ENCODE assay signal across 16 cellular contexts in genomic region chr10:84605802-84606201, GRCh38.
DNase-seq lines count a peak whose midpoint lies in the region; TF ChIP-seq lines count a peak whose summit lies in the region.
"Had no signal": no experiment of that assay in that cellular context is flagged by ENCODE, and none has a peak within 500 bp of the region (broad histone marks: within the 10 kb centered on the region; RNA-seq: fewer than 3 reads in every experiment).

No MANE protein-coding gene starts in this region.

- no peak overlapping the region for H3K23ac ChIP-seq in mesendoderm (ENCODE audit: low read length)

- no TSS peak for BruUV-seq in mammary epithelial cell (replicated peaks; lab: Mats Ljungman, UMichigan)

- peak overlapping the region; percentile 8 for H3K18ac ChIP-seq in mesendoderm (ENCODE audit: low read length)

- H3K4me1 ChIP-seq in KMS-11 (ENCODE audit: low read depth, poor library complexity, severe bottlenecking) (peaks cover 60% of the 10 kb centered on the region), mammary epithelial cell (ENCODE audit: insufficient read depth, low read length) (no peaks in the 10 kb centered on the region), mesendoderm (ENCODE audit: control insufficient read depth, low read depth, low read length) (peaks cover 2% of the 10 kb centered on the region)

- no peak overlapping the region for H4K8ac ChIP-seq in mesendoderm (ENCODE audit: low read depth, low read length)

- H3K4me3 ChIP-seq in KMS-11 (IDR thresholded peaks at IDR 0.05; ENCODE audit: insufficient read depth, low read depth, low read length) = no peak overlapping the region
- no peak overlapping the region for H3K4me3 ChIP-seq in mammary epithelial cell (replicated peaks in 1 of 3; ENCODE audit: insufficient read depth in 1 of 3, low read depth in 2 of 3, low read length in 3 of 3)
- no peak overlapping the region for H3K4me3 ChIP-seq in mesendoderm (ENCODE audit: low read length)

- no peak; the same call in 1 of the 2 replicates for TF ChIP-seq CTCF in KMS-11 (conservative IDR thresholded peaks at IDR 0.05; ENCODE audit: low read depth, low read length)
- TF ChIP-seq CTCF in mammary epithelial cell (conservative IDR thresholded peaks at IDR 0.05 in 1 of 2, IDR thresholded peaks at IDR 0.05 in 1 of 2; ENCODE audit: extremely low read depth in 1 of 2, insufficient read depth in 1 of 2, low read depth in 1 of 2, low read length in 2 of 2) = no peak

- 62% methylated on average over 6 of the region's 6 CpGs for WGBS in mammary epithelial cell (ENCODE audit: low coverage, missing lambda C conversion rate)
- WGBS in mesendoderm (ENCODE audit: extremely low coverage, insufficient coverage, low lambda C conversion rate) = no CpG with 5 or more reads among the region's 6 CpGs

- H3K79me1 ChIP-seq in mesendoderm (ENCODE audit: low read length) = no peaks in the 10 kb centered on the region

- no peak overlapping the region for H2BK15ac ChIP-seq in mesendoderm (replicated peaks; ENCODE audit: low read depth)

- no peaks in the 10 kb centered on the region for H3K9me3 ChIP-seq in mammary epithelial cell (replicated peaks; ENCODE audit: insufficient read depth, low read length)

- DNase-seq in ELR (ENCODE audit: low read depth) (peak; percentile 18), mammary epithelial cell (peak; percentile 33), mesendoderm (peak; percentile 56), NCI-H82 treated with DMSO at 0.1 percent for 48 hours (lab: John Stamatoyannopoulos, UW; ENCODE audit: unreplicated experiment) (no peak), NCI-H1930 (lab: John Stamatoyannopoulos, UW) (no peak)
- DNase-seq in activated CD8-positive, alpha-beta memory T cell treated with anti-CD3 and anti-CD28 coated beads, Interleukin-2, amount 50 U/mL, for 48 hours = no peak
- DNase-seq: AML-193, COR-L47, Kasumi-1, MV-4-11, NCI-H1417 treated with DMSO at 0.1 percent for 48 hours, NCI-H2029 treated with DMSO at 0.1 percent for 48 hours, NCI-H2171 treated with DMSO at 0.1 percent for 48 hours, NCI-H774, PC-3 had no signal

- H3K27ac ChIP-seq in KMS-11 (no peak overlapping the region), mammary epithelial cell (ENCODE audit: insufficient read depth, low read depth, low read length) (no peak overlapping the region), mesendoderm (ENCODE audit: low read depth, low read length) (no peak overlapping the region)

- in situ Hi-C loops in mammary epithelial cell (cut with MboI; ENCODE audit: low sequenced_read_pairs in 2 of 2) = no loop called here

- H3K9ac ChIP-seq in KMS-11 = no peak overlapping the region
- H3K9ac ChIP-seq in mammary epithelial cell (ENCODE audit: insufficient read depth, low read length) = no peak overlapping the region
- no peak overlapping the region for H3K9ac ChIP-seq in mesendoderm (ENCODE audit: low read length)

- H4K20me1 ChIP-seq in KMS-11 (ENCODE audit: insufficient read depth) (no peaks in the 10 kb centered on the region), mammary epithelial cell (ENCODE audit: insufficient read depth, low read length) (no peaks in the 10 kb centered on the region)

- H3K56ac ChIP-seq in mesendoderm (ENCODE audit: low read length) = no peak overlapping the region

- no peak overlapping the region for H3K4me2 ChIP-seq in KMS-11
- H3K4me2 ChIP-seq in mammary epithelial cell (ENCODE audit: insufficient read depth, low read depth, low read length) = no peak overlapping the region
- H3K4me2 ChIP-seq in mesendoderm (ENCODE audit: low read length) = no peak overlapping the region

- H3K79me2 ChIP-seq in KMS-11 (ENCODE audit: insufficient read depth, low read depth) (no peaks in the 10 kb centered on the region), mammary epithelial cell (ENCODE audit: insufficient read depth, low read length) (no peaks in the 10 kb centered on the region), mesendoderm (ENCODE audit: control insufficient read depth, insufficient read depth, low read length) (no peaks in the 10 kb centered on the region)

- H2AFZ ChIP-seq in KMS-11 (ENCODE audit: low read depth) = peak overlapping the region; percentile 54; the same call in 1 of the 2 replicates
- H2AFZ ChIP-seq in mammary epithelial cell (ENCODE audit: low read depth, low read length) = no peak overlapping the region

- CTCF ChIA-PET in mammary epithelial cell (lab: Charles Lee; ENCODE audit: low non-redundant PET) = interaction anchor here (0.7 kb wide), 1 partner anchor 131 kb away, joined by 3 read pairs; no protein-coding TSS in a partner anchor

- no peak overlapping the region for H3K4ac ChIP-seq in mesendoderm (ENCODE audit: low read depth, low read length)

- intact Hi-C loops in mammary epithelial cell (cut with micrococcal nuclease) = no loop called here

- H2BK120ac ChIP-seq in mesendoderm (ENCODE audit: low read depth, low read length) = no peak overlapping the region

- dilution Hi-C loops in mammary epithelial cell (cut with HindIII; ENCODE audit: low sequenced_read_pairs) = loop anchor here (5.0 kb wide), 1 partner anchor 59 kb away; no protein-coding TSS in a partner anchor

- no peak overlapping the region for H2BK5ac ChIP-seq in mesendoderm (ENCODE audit: low read length)

- H3K27me3 ChIP-seq in KMS-11 (ENCODE audit: insufficient read depth, low read depth) (no peaks in the 10 kb centered on the region), mammary epithelial cell (ENCODE audit: insufficient read depth, low read length) (no peaks in the 10 kb centered on the region), mesendoderm (ENCODE audit: insufficient read depth, low read length, poor library complexity) (no peaks in the 10 kb centered on the region)

- no peak overlapping the region for H4K5ac ChIP-seq in mesendoderm (ENCODE audit: low read length)

- no peak overlapping the region for H2AK5ac ChIP-seq in mesendoderm (ENCODE audit: low read length)

- no peaks in the 10 kb centered on the region for H3K36me3 ChIP-seq in KMS-11 (ENCODE audit: insufficient read depth)
- no peaks in the 10 kb centered on the region for H3K36me3 ChIP-seq in mammary epithelial cell (ENCODE audit: insufficient read depth, low read length)
- H3K36me3 ChIP-seq in mesendoderm (ENCODE audit: control insufficient read depth, insufficient read depth, low read length) = no peaks in the 10 kb centered on the region

Comparison
In these comparisons a context has a peak if more than half of its experiments do, and no peak if none do; other contexts are left out.
1. DNase-seq: peak in ELR (single experiment), mammary epithelial cell (single experiment) and mesendoderm (single experiment); none in NCI-H82 treated with DMSO at 0.1 percent for 48 hours (single experiment), NCI-H1930 (0 of 2) and activated CD8-positive, alpha-beta memory T cell treated with anti-CD3 and anti-CD28 coated beads, Interleukin-2, amount 50 U/mL, for 48 hours (single experiment).